Comparison of ENCODE assay signal across 26 cellular contexts in genomic region chr20:61126369-61127195, GRCh38.
"Had no signal": no experiment of that assay in that cellular context is flagged by ENCODE, and none has a peak within 500 bp of the region (broad histone marks: within the 10 kb centered on the region; RNA-seq: fewer than 3 reads in every experiment).

No MANE protein-coding gene starts in this region.

- FAIRE-seq: endometrium, keratinocyte had no signal

- H3K27me3 ChIP-seq: esophagus squamous epithelium, gastrocnemius medialis, tibial nerve had no signal

- H3K27ac ChIP-seq: breast epithelium, epithelial cell of prostate, esophagus squamous epithelium, gastrocnemius medialis, tibial nerve had no signal

- H3K9me3 Mint-ChIP-seq: activated naive CD4-positive, alpha-beta T cell treated with anti-CD3 and anti-CD28 coated beads, Interleukin-2, amount 10 ng/mL, durations not matched to agents 7 days and 5 days; activated naive CD8-positive, alpha-beta T cell treated with anti-CD3 and anti-CD28 coated beads, Interleukin-2, amount 50 U/mL, for 24 hours; central memory CD8-positive, alpha-beta T cell; naive thymus-derived CD8-positive, alpha-beta T cell; neural crest cell; T-helper 1 cell treated with Interleukin-12 subunit alpha and Interleukin-12 subunit beta and Interleukin-4 antibody, amounts not matched to agents 30 μg/mL and 1 μg/mL, for 36 hours had no signal

- H3K27ac Mint-ChIP-seq: activated CD8-positive, alpha-beta T cell treated with anti-CD3 and anti-CD28 coated beads, Interleukin-2, amount 10 ng/mL, durations not matched to agents 7 days and 5 days; activated naive CD4-positive, alpha-beta T cell treated with anti-CD3 and anti-CD28 coated beads, Interleukin-2, amount 10 ng/mL, durations not matched to agents 7 days and 5 days; activated naive CD8-positive, alpha-beta T cell treated with anti-CD3 and anti-CD28 coated beads, Interleukin-2, amount 50 U/mL, for 24 hours; T-helper 1 cell treated with Interleukin-12 subunit alpha and Interleukin-12 subunit beta and Interleukin-4 antibody, amounts not matched to agents 30 μg/mL and 1 μg/mL, for 36 hours had no signal

- DNase-seq: activated CD4-positive, alpha-beta T cell treated with anti-CD3 and anti-CD28 coated beads, Interleukin-2, amount 50 U/mL, for 1 hour; activated CD8-positive, alpha-beta T cell treated with anti-CD3 and anti-CD28 coated beads, Interleukin-2, amount 10 ng/mL, durations not matched to agents 7 days and 5 days; activated gamma-delta T cell; activated naive CD4-positive, alpha-beta T cell treated with anti-CD3 and anti-CD28 coated beads, Interleukin-2, amount 10 ng/mL, durations not matched to agents 7 days and 5 days; activated naive CD8-positive, alpha-beta T cell treated with anti-CD3 and anti-CD28 coated beads, Interleukin-2, amount 50 U/mL, for 24 hours; amygdala; dermis blood vessel endothelial cell; effector CD4-positive, alpha-beta T cell; esophagus squamous epithelium; gastrocnemius medialis; hippocampal formation; left colon; naive thymus-derived CD8-positive, alpha-beta T cell; right cardiac atrium; SK-N-SH; stimulated activated CD4-positive, alpha-beta T cell treated with anti-CD3 and anti-CD28 coated beads, Interleukin-2, amount 100 ng/mL, for 48 hours; stimulated activated naive CD4-positive, alpha-beta T cell treated with Interleukin-2 at 50 U/mL for 16 hours; T1000 had no signal

- ATAC-seq: activated CD8-positive, alpha-beta T cell treated with anti-CD3 and anti-CD28 coated beads, Interleukin-2, amount 10 ng/mL, durations not matched to agents 7 days and 5 days; activated naive CD8-positive, alpha-beta T cell treated with anti-CD3 and anti-CD28 coated beads, Interleukin-2, amount 50 U/mL, for 24 hours; gastrocnemius medialis; left colon; naive thymus-derived CD8-positive, alpha-beta T cell; right cardiac atrium had no signal

- H3K27me3 Mint-ChIP-seq: activated naive CD8-positive, alpha-beta T cell treated with anti-CD3 and anti-CD28 coated beads, Interleukin-2, amount 50 U/mL, for 24 hours had no signal

- H3K9me3 ChIP-seq: breast epithelium, esophagus squamous epithelium, gastrocnemius medialis, SK-N-SH, tibial nerve had no signal

- H3K4me2 ChIP-seq: SK-N-SH had no signal

- H3K36me3 ChIP-seq: breast epithelium, esophagus squamous epithelium, gastrocnemius medialis, tibial nerve had no signal

- H3K4me1 Mint-ChIP-seq: activated naive CD4-positive, alpha-beta T cell treated with anti-CD3 and anti-CD28 coated beads, Interleukin-2, amount 10 ng/mL, durations not matched to agents 7 days and 5 days; central memory CD8-positive, alpha-beta T cell had no signal

- H3K4me3 Mint-ChIP-seq: activated CD8-positive, alpha-beta T cell treated with anti-CD3 and anti-CD28 coated beads, Interleukin-2, amount 10 ng/mL, durations not matched to agents 7 days and 5 days; activated naive CD4-positive, alpha-beta T cell treated with anti-CD3 and anti-CD28 coated beads, Interleukin-2, amount 10 ng/mL, durations not matched to agents 7 days and 5 days; activated naive CD8-positive, alpha-beta T cell treated with anti-CD3 and anti-CD28 coated beads, Interleukin-2, amount 50 U/mL, for 24 hours; central memory CD8-positive, alpha-beta T cell; naive thymus-derived CD8-positive, alpha-beta T cell; neural crest cell; T-helper 1 cell treated with Interleukin-12 subunit alpha and Interleukin-12 subunit beta and Interleukin-4 antibody, amounts not matched to agents 30 μg/mL and 1 μg/mL, for 36 hours had no signal

- H3K4me1 ChIP-seq: breast epithelium, esophagus squamous epithelium, gastrocnemius medialis, tibial nerve had no signal

- H3K9ac ChIP-seq: SK-N-SH had no signal

- H3K4me3 ChIP-seq: breast epithelium, esophagus squamous epithelium, gastrocnemius medialis, tibial nerve had no signal

- H3K36me3 Mint-ChIP-seq: activated naive CD4-positive, alpha-beta T cell treated with anti-CD3 and anti-CD28 coated beads, Interleukin-2, amount 10 ng/mL, durations not matched to agents 7 days and 5 days; naive thymus-derived CD8-positive, alpha-beta T cell had no signal
